ENCODE assay signal across 37 cellular contexts in genomic region chr9:123128591-123128990, GRCh38.
"Had no signal": no experiment of that assay in that cellular context is flagged by ENCODE, and none has a peak within 500 bp of the region (broad histone marks: within the 10 kb centered on the region; RNA-seq: fewer than 3 reads in every experiment).

No MANE protein-coding gene starts in this region.

- H3K36me3 ChIP-seq: ascending aorta had no signal

- ATAC-seq: activated CD4-positive, alpha-beta T cell treated with anti-CD3 and anti-CD28 coated beads for 36 hours; activated CD4-positive, CD25-positive, alpha-beta regulatory T cell treated with anti-CD3 and anti-CD28 coated beads, Interleukin-2, amount 50 U/mL, for 24 hours; activated CD8-positive, alpha-beta memory T cell treated with anti-CD3 and anti-CD28 coated beads, Interleukin-2, amount 10 ng/mL, durations not matched to agents 7 days and 5 days; activated CD8-positive, alpha-beta T cell treated with anti-CD3 and anti-CD28 coated beads, Interleukin-2, amount 10 ng/mL, durations not matched to agents 7 days and 5 days; activated naive CD8-positive, alpha-beta T cell treated with anti-CD3 and anti-CD28 coated beads, Interleukin-2, amount 50 U/mL, for 24 hours had no signal

- DNase-seq: activated CD4-positive, alpha-beta memory T cell treated with anti-CD3 and anti-CD28 coated beads, Interleukin-2, amount 10 ng/mL, durations not matched to agents 7 days and 5 days; activated CD4-positive, alpha-beta T cell treated with anti-CD3 and anti-CD28 coated beads for 1 hour; activated CD4-positive, alpha-beta T cell treated with anti-CD3 and anti-CD28 coated beads for 36 hours; activated CD4-positive, alpha-beta T cell treated with anti-CD3 and anti-CD28 coated beads for 48 hours; activated CD4-positive, alpha-beta T cell treated with anti-CD3 and anti-CD28 coated beads, Interleukin-2, amount 10 ng/mL, durations not matched to agents 7 days and 5 days; activated CD4-positive, alpha-beta T cell treated with anti-CD3 and anti-CD28 coated beads, Interleukin-2, amount 50 U/mL, for 48 hours; activated CD4-positive, CD25-positive, alpha-beta regulatory T cell; activated CD8-positive, alpha-beta memory T cell treated with anti-CD3 and anti-CD28 coated beads for 24 hours; activated CD8-positive, alpha-beta memory T cell treated with anti-CD3 and anti-CD28 coated beads, Interleukin-2, amount 10 ng/mL, durations not matched to agents 7 days and 5 days; activated CD8-positive, alpha-beta memory T cell treated with anti-CD3 and anti-CD28 coated beads, Interleukin-2, amount 50 U/mL, for 48 hours; activated CD8-positive, alpha-beta T cell treated with anti-CD3 and anti-CD28 coated beads, Interleukin-2, amount 10 ng/mL, durations not matched to agents 7 days and 5 days; activated effector memory CD4-positive, alpha-beta T cell treated with Interleukin-2 at 50 U/mL for 16 hours; activated gamma-delta T cell; activated naive CD4-positive, alpha-beta T cell treated with anti-CD3 and anti-CD28 coated beads, Interleukin-2, amount 10 ng/mL, durations not matched to agents 7 days and 5 days; activated naive CD4-positive, alpha-beta T cell treated with Interleukin-2 at 50 U/mL for 16 hours; activated naive CD8-positive, alpha-beta T cell treated with anti-CD3 and anti-CD28 coated beads, Interleukin-2, amount 10 ng/mL, durations not matched to agents 7 days and 5 days; activated naive CD8-positive, alpha-beta T cell treated with anti-CD3 and anti-CD28 coated beads, Interleukin-2, amount 50 U/mL, for 24 hours; activated T-cell treated with anti-CD3 and anti-CD28 coated beads, Interleukin-2, amount 50 U/mL, for 24 hours; activated T-cell treated with anti-CD3 and anti-CD28 coated beads, Interleukin-2, amount 50 U/mL, for 48 hours; amygdala; anterior cingulate cortex; caudate nucleus; cerebellar nuclear complex; T-helper 1 cell; T-helper 2 cell; T-helper 9 cell had no signal

- H3K4me1 Mint-ChIP-seq: activated CD4-positive, alpha-beta memory T cell treated with anti-CD3 and anti-CD28 coated beads, Interleukin-2, amount 10 ng/mL, durations not matched to agents 7 days and 5 days; activated CD4-positive, alpha-beta T cell treated with anti-CD3 and anti-CD28 coated beads for 36 hours; activated CD4-positive, alpha-beta T cell treated with anti-CD3 and anti-CD28 coated beads, Interleukin-2, amount 10 ng/mL, durations not matched to agents 7 days and 5 days; activated naive CD4-positive, alpha-beta T cell treated with anti-CD3 and anti-CD28 coated beads, Interleukin-2, amount 10 ng/mL, durations not matched to agents 7 days and 5 days; activated naive CD4-positive, alpha-beta T cell treated with anti-CD3 and anti-CD28 coated beads, Interleukin-2, amount 50 U/mL, for 24 hours; activated naive CD8-positive, alpha-beta T cell treated with anti-CD3 and anti-CD28 coated beads, Interleukin-2, amount 10 ng/mL, durations not matched to agents 7 days and 5 days; activated naive CD8-positive, alpha-beta T cell treated with anti-CD3 and anti-CD28 coated beads, Interleukin-2, amount 50 U/mL, for 24 hours; brain; central memory CD8-positive, alpha-beta T cell had no signal

- H3K27me3 ChIP-seq: ascending aorta, cardiac muscle cell had no signal

- H3K9me3 ChIP-seq: ascending aorta had no signal

- H3K27ac Mint-ChIP-seq: activated CD4-positive, alpha-beta memory T cell treated with anti-CD3 and anti-CD28 coated beads, Interleukin-2, amount 10 ng/mL, durations not matched to agents 7 days and 5 days; activated CD4-positive, alpha-beta T cell treated with anti-CD3 and anti-CD28 coated beads for 36 hours; activated CD4-positive, alpha-beta T cell treated with anti-CD3 and anti-CD28 coated beads, Interleukin-2, amount 10 ng/mL, durations not matched to agents 7 days and 5 days; activated CD8-positive, alpha-beta memory T cell treated with anti-CD3 and anti-CD28 coated beads, Interleukin-2, amount 10 ng/mL, durations not matched to agents 7 days and 5 days; activated CD8-positive, alpha-beta T cell treated with anti-CD3 and anti-CD28 coated beads, Interleukin-2, amount 10 ng/mL, durations not matched to agents 7 days and 5 days; activated naive CD4-positive, alpha-beta T cell treated with anti-CD3 and anti-CD28 coated beads, Interleukin-2, amount 10 ng/mL, durations not matched to agents 7 days and 5 days; activated naive CD4-positive, alpha-beta T cell treated with anti-CD3 and anti-CD28 coated beads, Interleukin-2, amount 50 U/mL, for 24 hours; activated naive CD8-positive, alpha-beta T cell; activated naive CD8-positive, alpha-beta T cell treated with anti-CD3 and anti-CD28 coated beads, Interleukin-2, amount 10 ng/mL, durations not matched to agents 7 days and 5 days; activated naive CD8-positive, alpha-beta T cell treated with anti-CD3 and anti-CD28 coated beads, Interleukin-2, amount 50 U/mL, for 24 hours; activated T-cell treated with anti-CD3 and anti-CD28 coated beads, Interleukin-2, amount 50 U/mL, for 24 hours; activated T-helper 2 cell treated with anti-CD3 and anti-CD28 coated beads, Interferon-gamma antibody, Interleukin-2, Interleukin-4, amounts not matched to agents 10 μg/mL and 5 μg/mL and 100 μg/mL, durations not matched to agents 14 hours and 24 hours and 36 hours; brain; T-helper 1 cell treated with Interleukin-12 subunit alpha and Interleukin-12 subunit beta and Interleukin-4 antibody, amounts not matched to agents 30 μg/mL and 1 μg/mL, for 36 hours; T-helper 2 cell treated with Interferon-gamma antibody and Interleukin-4, amounts not matched to agents 5 μg/mL and 100 μg/mL, for 36 hours had no signal

- H3K4me3 ChIP-seq: ascending aorta, cardiac muscle cell had no signal

- H3K27me3 Mint-ChIP-seq: activated CD4-positive, alpha-beta memory T cell treated with anti-CD3 and anti-CD28 coated beads, Interleukin-2, amount 10 ng/mL, durations not matched to agents 7 days and 5 days; activated CD4-positive, alpha-beta T cell treated with anti-CD3 and anti-CD28 coated beads for 36 hours; activated CD4-positive, alpha-beta T cell treated with anti-CD3 and anti-CD28 coated beads, Interleukin-2, amount 10 ng/mL, durations not matched to agents 7 days and 5 days; activated CD8-positive, alpha-beta memory T cell treated with anti-CD3 and anti-CD28 coated beads, Interleukin-2, amount 10 ng/mL, durations not matched to agents 7 days and 5 days; activated naive CD4-positive, alpha-beta T cell treated with anti-CD3 and anti-CD28 coated beads, Interleukin-2, amount 10 ng/mL, durations not matched to agents 7 days and 5 days; activated naive CD4-positive, alpha-beta T cell treated with anti-CD3 and anti-CD28 coated beads, Interleukin-2, amount 50 U/mL, for 24 hours; activated naive CD8-positive, alpha-beta T cell; activated naive CD8-positive, alpha-beta T cell treated with anti-CD3 and anti-CD28 coated beads, Interleukin-2, amount 10 ng/mL, durations not matched to agents 7 days and 5 days; activated naive CD8-positive, alpha-beta T cell treated with anti-CD3 and anti-CD28 coated beads, Interleukin-2, amount 50 U/mL, for 24 hours; activated T-cell treated with anti-CD3 and anti-CD28 coated beads, Interleukin-2, amount 50 U/mL, for 24 hours; brain; central memory CD8-positive, alpha-beta T cell had no signal

- H3K27ac ChIP-seq: ascending aorta, cardiac muscle cell, VCaP had no signal

- H3K4me1 ChIP-seq: ascending aorta had no signal

- H3K9me3 Mint-ChIP-seq: activated CD4-positive, alpha-beta memory T cell treated with anti-CD3 and anti-CD28 coated beads, Interleukin-2, amount 10 ng/mL, durations not matched to agents 7 days and 5 days; activated CD4-positive, alpha-beta T cell treated with anti-CD3 and anti-CD28 coated beads, Interleukin-2, amount 10 ng/mL, durations not matched to agents 7 days and 5 days; activated naive CD4-positive, alpha-beta T cell treated with anti-CD3 and anti-CD28 coated beads, Interleukin-2, amount 10 ng/mL, durations not matched to agents 7 days and 5 days; activated naive CD4-positive, alpha-beta T cell treated with anti-CD3 and anti-CD28 coated beads, Interleukin-2, amount 50 U/mL, for 24 hours; activated naive CD8-positive, alpha-beta T cell treated with anti-CD3 and anti-CD28 coated beads, Interleukin-2, amount 10 ng/mL, durations not matched to agents 7 days and 5 days; activated naive CD8-positive, alpha-beta T cell treated with anti-CD3 and anti-CD28 coated beads, Interleukin-2, amount 50 U/mL, for 24 hours; activated T-cell treated with anti-CD3 and anti-CD28 coated beads, Interleukin-2, amount 50 U/mL, for 24 hours; activated T-helper 2 cell treated with anti-CD3 and anti-CD28 coated beads, Interferon-gamma antibody, Interleukin-2, Interleukin-4, amounts not matched to agents 10 μg/mL and 5 μg/mL and 100 μg/mL, durations not matched to agents 14 hours and 24 hours and 36 hours; brain; central memory CD8-positive, alpha-beta T cell; T-helper 1 cell treated with Interleukin-12 subunit alpha and Interleukin-12 subunit beta and Interleukin-4 antibody, amounts not matched to agents 30 μg/mL and 1 μg/mL, for 36 hours; T-helper 2 cell treated with Interferon-gamma antibody and Interleukin-4, amounts not matched to agents 5 μg/mL and 100 μg/mL, for 36 hours had no signal

- H3K4me3 Mint-ChIP-seq: activated CD4-positive, alpha-beta memory T cell treated with anti-CD3 and anti-CD28 coated beads, Interleukin-2, amount 10 ng/mL, durations not matched to agents 7 days and 5 days; activated CD4-positive, alpha-beta T cell treated with anti-CD3 and anti-CD28 coated beads for 36 hours; activated CD4-positive, alpha-beta T cell treated with anti-CD3 and anti-CD28 coated beads, Interleukin-2, amount 10 ng/mL, durations not matched to agents 7 days and 5 days; activated CD8-positive, alpha-beta memory T cell treated with anti-CD3 and anti-CD28 coated beads, Interleukin-2, amount 10 ng/mL, durations not matched to agents 7 days and 5 days; activated CD8-positive, alpha-beta T cell treated with anti-CD3 and anti-CD28 coated beads, Interleukin-2, amount 10 ng/mL, durations not matched to agents 7 days and 5 days; activated naive CD4-positive, alpha-beta T cell treated with anti-CD3 and anti-CD28 coated beads, Interleukin-2, amount 10 ng/mL, durations not matched to agents 7 days and 5 days; activated naive CD4-positive, alpha-beta T cell treated with anti-CD3 and anti-CD28 coated beads, Interleukin-2, amount 50 U/mL, for 24 hours; activated naive CD8-positive, alpha-beta T cell; activated naive CD8-positive, alpha-beta T cell treated with anti-CD3 and anti-CD28 coated beads, Interleukin-2, amount 10 ng/mL, durations not matched to agents 7 days and 5 days; activated naive CD8-positive, alpha-beta T cell treated with anti-CD3 and anti-CD28 coated beads, Interleukin-2, amount 50 U/mL, for 24 hours; activated T-cell treated with anti-CD3 and anti-CD28 coated beads, Interleukin-2, amount 50 U/mL, for 24 hours; brain; central memory CD8-positive, alpha-beta T cell; T-helper 1 cell treated with Interleukin-12 subunit alpha and Interleukin-12 subunit beta and Interleukin-4 antibody, amounts not matched to agents 30 μg/mL and 1 μg/mL, for 36 hours; T-helper 2 cell treated with Interferon-gamma antibody and Interleukin-4, amounts not matched to agents 5 μg/mL and 100 μg/mL, for 36 hours had no signal
